In the genomic region with DNA sequence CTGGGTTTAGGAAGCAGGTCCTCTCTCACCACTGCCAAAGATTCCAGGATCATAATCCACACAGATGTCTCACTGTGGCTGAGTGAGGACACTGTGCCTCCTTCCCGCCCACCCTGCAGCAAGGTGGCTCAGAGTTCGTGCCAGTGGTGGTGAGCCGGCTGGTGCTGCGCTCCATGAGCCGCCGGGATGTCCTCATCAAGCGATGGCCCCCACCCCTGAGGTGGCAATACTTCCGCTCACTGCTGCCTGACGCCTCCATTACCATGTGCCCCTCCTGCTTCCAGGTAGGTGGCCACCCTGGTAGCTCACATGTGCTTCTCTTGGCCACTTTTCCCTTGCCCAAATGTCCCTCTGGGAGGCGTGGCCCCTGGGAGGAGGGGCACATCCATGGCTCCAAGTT, we compare ENCODE assay signal across 8 cellular contexts. TPM values are rescaled to one million over a fixed set of nuclear protein-coding genes. Genes with fewer than 3 reads are reported as not detected.
"Had no signal": no experiment of that assay in that cellular context is flagged by ENCODE, and none has a peak within 500 bp of the region (broad histone marks: within the 10 kb centered on the region; RNA-seq: fewer than 3 reads in every experiment).

No MANE protein-coding gene starts in this region.

- DNase-seq: GDM1, GF-D8 had no signal

- ATAC-seq: GM12878 had no signal

- FAIRE-seq: G401.6, GM12878, GM12891, GM12892, GM18507, GM19239 had no signal

- H3K4me3 ChIP-seq: GM12878 had no signal

RNA-seq across cellular contexts. Expression of a gene that starts 9.0 kb away (rescaled TPM):
- total RNA-seq: GM12878 had no signal
- polyA plus RNA-seq: GM12878 had no signal

RNA-seq across cellular contexts. Expression of a gene that starts 23.5 kb away (rescaled TPM):
- total RNA-seq: GM12878 had no signal
- polyA plus RNA-seq: GM12878 had no signal
